12 cellular contexts compared by ENCODE assay signal in the genomic region with DNA sequence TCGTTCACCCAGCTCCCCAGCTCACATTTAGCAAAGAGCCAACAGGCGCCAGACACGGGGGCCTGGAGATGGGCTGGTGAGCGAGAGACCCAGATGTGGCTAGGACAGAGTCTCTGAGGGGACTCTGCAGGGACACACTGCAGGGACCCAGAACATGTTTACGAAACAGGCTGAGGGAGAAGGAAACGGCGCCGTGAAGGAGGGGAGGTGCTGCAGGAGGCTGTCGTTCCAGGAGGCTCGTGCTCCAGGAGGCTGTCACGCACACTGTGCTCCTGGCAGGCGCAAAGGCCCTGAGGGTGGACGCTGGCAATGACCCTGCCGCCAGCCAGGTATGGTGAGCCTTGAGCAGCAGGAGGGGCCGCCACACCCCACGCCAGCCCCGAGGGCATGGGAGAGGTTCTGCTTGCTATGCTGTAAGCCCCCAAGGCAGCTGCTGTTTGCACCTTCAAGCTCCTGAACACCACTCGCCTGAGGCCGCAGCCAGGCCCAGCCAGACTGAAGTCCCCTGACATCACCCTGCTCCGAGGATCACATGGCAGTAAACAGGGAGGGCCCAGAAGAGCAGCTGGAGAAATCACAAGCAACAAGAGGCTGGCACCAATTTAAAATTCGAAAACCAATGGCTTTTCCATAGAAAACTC. TPM values are rescaled to one million over a fixed set of nuclear protein-coding genes. Genes with fewer than 3 reads are reported as not detected.
DNase-seq lines count a peak whose midpoint lies in the region; FAIRE-seq and TF ChIP-seq lines count a peak whose summit lies in the region.
"Had no signal": no experiment of that assay in that cellular context is flagged by ENCODE, and none has a peak within 500 bp of the region (broad histone marks: within the 10 kb centered on the region; RNA-seq: fewer than 3 reads in every experiment).

No MANE protein-coding gene starts in this region.

- no peaks in the 10 kb centered on the region for H3K79me2 ChIP-seq in OCI-LY3 (ENCODE audit: low read length)

- WGBS in ovary, 3 donors: 79 to 84% (median 80%) methylated on average over 19 to 21 of the region's 21 CpGs

- H3K9me3 ChIP-seq in CD4-positive, alpha-beta memory T cell (ENCODE audit: control insufficient read depth in 1 of 2, low read length in 2 of 2): no peaks in the 10 kb centered on the region
- no peaks in the 10 kb centered on the region for H3K9me3 ChIP-seq in OCI-LY3 (ENCODE audit: insufficient read depth, low read length)
- H3K9me3 ChIP-seq in left ventricle myocardium inferior (replicated peaks): no peaks in the 10 kb centered on the region
- H3K9me3 ChIP-seq in ovary: no peaks in the 10 kb centered on the region
- H3K9me3 ChIP-seq in vagina: no peaks in the 10 kb centered on the region
- H3K9me3 ChIP-seq: gastrocnemius medialis, thoracic aorta had no signal

- H3K9me3 Mint-ChIP-seq in CD4-positive, alpha-beta memory T cell: no peaks in the 10 kb centered on the region
- H3K9me3 Mint-ChIP-seq: T-helper 1 cell treated with Interleukin-12 subunit alpha and Interleukin-12 subunit beta and Interleukin-4 antibody, amounts not matched to agents 30 μg/mL and 1 μg/mL, for 36 hours had no signal

- H3K27ac ChIP-seq in CD4-positive, alpha-beta memory T cell (ENCODE audit: low read depth, low read length): no peak overlapping the region
- no peak overlapping the region for H3K27ac ChIP-seq in OCI-LY3 (ENCODE audit: low read length)
- H3K27ac ChIP-seq in left ventricle myocardium inferior (replicated peaks): no peak overlapping the region
- no peak overlapping the region for H3K27ac ChIP-seq in ovary
- no peak overlapping the region for H3K27ac ChIP-seq in vagina
- H3K27ac ChIP-seq: gastrocnemius medialis, thoracic aorta had no signal

- CTCF ChIA-PET in CD4-positive, alpha-beta memory T cell (lab: Charles Lee; ENCODE audit: partially characterized antibody): no interaction called here

- H4K20me1 ChIP-seq in OCI-LY3 (ENCODE audit: insufficient read depth, low read length): no peaks in the 10 kb centered on the region

- no peaks in the 10 kb centered on the region for H3K36me3 ChIP-seq in CD4-positive, alpha-beta memory T cell (ENCODE audit: insufficient read depth, low read length)
- H3K36me3 ChIP-seq in OCI-LY3 (replicated peaks; ENCODE audit: low read depth, low read length) (no peaks in the 10 kb centered on the region), left ventricle myocardium inferior (no peaks in the 10 kb centered on the region), ovary (no peaks in the 10 kb centered on the region), vagina (no peaks in the 10 kb centered on the region)
- H3K36me3 ChIP-seq: gastrocnemius medialis, thoracic aorta had no signal

- no peak for DNase-seq in CD4-positive, alpha-beta memory T cell
- DNase-seq in left ventricle myocardium inferior (peak; percentile 6), ovary (peak in 3 of 5 donors; percentile 12 to 28 (median 12)), DMS153 (lab: John Stamatoyannopoulos, UW) (no peak), GM12892 (ENCODE audit: insufficient read length) (no peak), vagina (ENCODE audit: extremely low spot score in 2 of 2) (no peak), RCC 7860 (ENCODE audit: low spot score) (no peak)
- DNase-seq: NCI-H1930 had no signal

- H3K36me3 Mint-ChIP-seq in CD4-positive, alpha-beta memory T cell: no peaks in the 10 kb centered on the region

- H3K4me2 ChIP-seq in OCI-LY3 (ENCODE audit: low read length): peak overlapping the region; percentile 22

- TF ChIP-seq CTCF in OCI-LY3 (IDR thresholded peaks at IDR 0.05; ENCODE audit: low read depth, low read length): no peak
- TF ChIP-seq CTCF in left ventricle myocardium inferior (IDR thresholded peaks at IDR 0.05; ENCODE audit: borderline replicate concordance): no peak
- no peak for TF ChIP-seq CTCF in ovary (IDR thresholded peaks at IDR 0.05)
- no peak for TF ChIP-seq CTCF in vagina (IDR thresholded peaks at IDR 0.05)

- intact Hi-C loops in CD4-positive, alpha-beta memory T cell (cut with micrococcal nuclease): no loop called here
- intact Hi-C loops in left ventricle myocardium inferior (cut with micrococcal nuclease): no loop called here
- intact Hi-C loops in ovary (cut with DNase I): no loop called here
- intact Hi-C loops in vagina (cut with DNase I): no loop called here

- TF ChIP-seq POLR2A in ovary (IDR thresholded peaks at IDR 0.05) (no peak), GM12892 (IDR thresholded peaks at IDR 0.05; ENCODE audit: low read depth, low read length) (no peak), vagina (IDR thresholded peaks at IDR 0.05) (no peak)

- H3K27ac Mint-ChIP-seq in CD4-positive, alpha-beta memory T cell: peak overlapping the region in 5 of 7 donors; percentile 32 to 82 (median 57)
- H3K27ac Mint-ChIP-seq: T-helper 1 cell treated with Interleukin-12 subunit alpha and Interleukin-12 subunit beta and Interleukin-4 antibody, amounts not matched to agents 30 μg/mL and 1 μg/mL, for 36 hours had no signal

- H3K4me1 ChIP-seq in CD4-positive, alpha-beta memory T cell (ENCODE audit: insufficient read depth, low read length): peaks cover 19% of the 10 kb centered on the region
- H3K4me1 ChIP-seq in OCI-LY3 (ENCODE audit: low read length): peaks cover 57% of the 10 kb centered on the region
- peaks cover 21% of the 10 kb centered on the region for H3K4me1 ChIP-seq in left ventricle myocardium inferior
- peaks cover 2% of the 10 kb centered on the region for H3K4me1 ChIP-seq in ovary (ENCODE audit: insufficient read depth)
- peaks cover 3% of the 10 kb centered on the region for H3K4me1 ChIP-seq in vagina
- H3K4me1 ChIP-seq: gastrocnemius medialis had no signal

- no peaks in the 10 kb centered on the region for H3K27me3 Mint-ChIP-seq in CD4-positive, alpha-beta memory T cell

- no peak overlapping the region for H2AFZ ChIP-seq in OCI-LY3 (ENCODE audit: low read depth, low read length)

- H3K4me3 ChIP-seq in CD4-positive, alpha-beta memory T cell (ENCODE audit: low read length in 2 of 2): no peak overlapping the region
- no peak overlapping the region for H3K4me3 ChIP-seq in OCI-LY3 (ENCODE audit: low read length)
- no peak overlapping the region for H3K4me3 ChIP-seq in left ventricle myocardium inferior
- no peak overlapping the region for H3K4me3 ChIP-seq in ovary
- no peak overlapping the region for H3K4me3 ChIP-seq in vagina
- H3K4me3 ChIP-seq: gastrocnemius medialis, thoracic aorta had no signal

- H3K4me1 Mint-ChIP-seq in CD4-positive, alpha-beta memory T cell: peaks cover 7 to 32% (median 15%) of the 10 kb centered on the region in 4 donors

- peak overlapping the region in 1 of 8 donors; percentile 20 for H3K4me3 Mint-ChIP-seq in CD4-positive, alpha-beta memory T cell
- H3K4me3 Mint-ChIP-seq: T-helper 1 cell treated with Interleukin-12 subunit alpha and Interleukin-12 subunit beta and Interleukin-4 antibody, amounts not matched to agents 30 μg/mL and 1 μg/mL, for 36 hours had no signal

- FAIRE-seq in GM12892 (lab: Jason Lieb, UNC) (no peak), RCC 7860 (lab: Jason Lieb, UNC) (no peak)

- no peaks in the 10 kb centered on the region for H3K27me3 ChIP-seq in CD4-positive, alpha-beta memory T cell (ENCODE audit: insufficient read depth, low read length)
- H3K27me3 ChIP-seq in OCI-LY3 (ENCODE audit: low read depth, low read length) (peaks cover 35% of the 10 kb centered on the region), left ventricle myocardium inferior (ENCODE audit: low read depth) (peaks cover 13% of the 10 kb centered on the region), ovary (no peaks in the 10 kb centered on the region), vagina (no peaks in the 10 kb centered on the region)

- POLR2A ChIA-PET in CD4-positive, alpha-beta memory T cell (lab: Charles Lee; ENCODE audit: partially characterized antibody): no interaction called here

- no peak for TF ChIP-seq EP300 in ovary (IDR thresholded peaks at IDR 0.05)

- no peak overlapping the region for H3K9ac ChIP-seq in OCI-LY3 (ENCODE audit: low read length)

RNA-seq across cellular contexts. Expression of a gene that starts 27.3 kb away (rescaled TPM):
- 1 to 10 TPM; 9.7 to 10.0 TPM for total RNA-seq in CD4-positive, alpha-beta memory T cell
- 1 to 10 TPM; 5.1 to 7.9 TPM for polyA plus RNA-seq in CD4-positive, alpha-beta memory T cell
- total RNA-seq in left ventricle myocardium inferior (8.4 TPM), ovary (10 to 100 TPM in 1 of 7 donors, 1 to 10 TPM in 5, under 1 TPM in 1; 0.96 to 16.4 (median 3.6) TPM), vagina (4.2 TPM)
- polyA plus RNA-seq in ovary: 1 to 10 TPM in 1 of 2 donors, under 1 TPM in 1; 0.52 to 3.5 TPM
- polyA plus RNA-seq in GM12892 (2012; ENCODE audit: missing spikeins): 5.8 TPM

RNA-seq across cellular contexts. Expression of a gene that starts 48.2 kb away (rescaled TPM):
- total RNA-seq in CD4-positive, alpha-beta memory T cell: 10 to 100 TPM; 46.2 to 50.0 TPM
- polyA plus RNA-seq in CD4-positive, alpha-beta memory T cell: 10 to 100 TPM; 20.5 to 20.8 TPM
- total RNA-seq in left ventricle myocardium inferior (8.5 TPM), ovary (10 to 100 TPM in 6 of 7 donors, 1 to 10 TPM in 1; 9.0 to 15.2 (median 10.5) TPM), vagina (10.8 TPM)
- polyA plus RNA-seq in ovary: 1 to 10 TPM; 6.7 to 6.8 TPM
- 10.9 TPM for polyA plus RNA-seq in GM12892 (2012; ENCODE audit: missing spikeins)

RNA-seq across cellular contexts. Expression of a gene that starts 50.8 kb away (rescaled TPM):
- total RNA-seq in CD4-positive, alpha-beta memory T cell: 10 to 100 TPM; 47.4 to 51.6 TPM
- 10 to 100 TPM; 22.0 to 28.7 TPM for polyA plus RNA-seq in CD4-positive, alpha-beta memory T cell
- total RNA-seq in left ventricle myocardium inferior: 22.9 TPM
- total RNA-seq in ovary: 10 to 100 TPM; 16.8 to 37.6 (median 30.4) TPM
- polyA plus RNA-seq in ovary: 10 to 100 TPM in 1 of 2 donors, 1 to 10 TPM in 1; 7.2 to 37.2 TPM
- 18.8 TPM for polyA plus RNA-seq in GM12892 (2012; ENCODE audit: missing spikeins)
- total RNA-seq in vagina: 35.8 TPM

RNA-seq across cellular contexts. Expression of a gene that starts 55.8 kb away (rescaled TPM):
- not detected for total RNA-seq in CD4-positive, alpha-beta memory T cell
- not detected for polyA plus RNA-seq in CD4-positive, alpha-beta memory T cell
- total RNA-seq in left ventricle myocardium inferior: not detected
- total RNA-seq in ovary: 1 to 10 TPM in 6 of 7 donors, not detected in 1; 1.3 to 5.2 (median 2.8) TPM
- polyA plus RNA-seq in ovary: under 1 TPM in 1 of 2 donors, not detected in 1; 0.64 TPM
- polyA plus RNA-seq in GM12892 (2012; ENCODE audit: missing spikeins): not detected
- 2.0 TPM for total RNA-seq in vagina
- total RNA-seq: gastrocnemius medialis, thoracic aorta had no signal

Comparison
In these comparisons a context has a peak if more than half of its experiments do, and no peak if none do; other contexts are left out.
1. DNase-seq: peak in left ventricle myocardium inferior (single experiment) and ovary (3 of 5); none in CD4-positive, alpha-beta memory T cell (0 of 5), DMS153 (single experiment), GM12892 (single experiment), vagina (0 of 2) and RCC 7860 (single experiment).